1 cellular context compared by ENCODE assay signal in the genomic region with DNA sequence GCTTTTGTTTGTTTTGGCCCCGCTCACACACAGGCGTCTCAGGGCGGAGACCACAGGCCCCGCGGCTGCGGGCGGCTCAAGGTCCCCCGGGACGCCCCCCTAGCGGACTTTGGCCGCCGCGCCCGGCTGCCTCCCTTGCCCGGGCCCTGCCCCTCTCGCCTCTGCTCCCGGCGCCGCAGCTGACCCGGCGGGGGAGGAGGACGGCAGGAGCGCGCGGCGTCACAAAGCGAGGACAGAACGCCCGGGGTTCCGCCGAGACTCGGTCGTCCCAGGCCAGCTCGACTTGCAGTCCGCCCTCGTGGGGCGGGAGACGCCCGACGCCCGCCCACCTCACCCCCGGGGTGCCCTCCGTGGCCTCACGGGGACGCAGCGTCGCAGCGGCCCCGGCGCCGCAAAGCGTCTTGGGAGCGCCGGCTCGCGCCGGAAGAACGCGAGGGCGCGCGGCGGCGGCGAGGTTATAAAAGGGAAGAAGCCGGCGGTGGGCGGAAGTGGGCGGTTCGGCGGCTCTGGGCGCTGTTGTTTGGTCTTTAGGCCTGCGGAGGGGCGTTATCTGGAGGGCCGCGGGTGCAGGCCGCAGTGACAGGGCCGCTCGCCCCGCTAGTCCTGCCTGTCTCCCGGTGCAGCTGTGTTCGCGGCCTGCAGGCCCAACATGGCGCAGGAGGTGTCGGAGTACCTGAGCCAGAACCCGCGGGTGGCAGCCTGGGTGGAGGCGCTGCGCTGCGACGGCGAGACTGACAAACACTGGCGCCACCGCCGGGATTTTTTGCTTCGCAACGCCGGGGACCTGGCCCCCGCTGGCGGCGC.
TF ChIP-seq lines count a peak whose summit lies in the region.

Gene CDKN2AIP (plus strand): TSS at position 488 of the 804 bp plus-strand sequence. CDS start 162 bp downstream, at position 650.

TF ChIP-seq in GM12878, 131 proteins besides CTCF, POLR2A, EP300 and RAD21 (continued from another document and continues in another):
- no peak for TF ChIP-seq E2F8 (IDR thresholded peaks at IDR 0.05; ENCODE audit: low read depth, partially characterized antibody)
- TF ChIP-seq ESRRA (IDR thresholded peaks at IDR 0.05; ENCODE audit: low read length) = 0 out of 2 replicates have a peak, but pooled peaks have one; percentile 46
- TF ChIP-seq SIX5 (IDR thresholded peaks at IDR 0.05; ENCODE audit: low read depth, low read length, severe bottlenecking) = peak; percentile 41
- no peak for TF ChIP-seq USF2 (IDR thresholded peaks at IDR 0.05; ENCODE audit: borderline replicate concordance, low read depth, low read length)
- 0 out of 2 replicates have a peak, but pooled peaks have one; percentile 40 for TF ChIP-seq MEF2A (IDR thresholded peaks at IDR 0.05; ENCODE audit: insufficient read depth, low read depth, low read length)
- TF ChIP-seq, protein P1, sequence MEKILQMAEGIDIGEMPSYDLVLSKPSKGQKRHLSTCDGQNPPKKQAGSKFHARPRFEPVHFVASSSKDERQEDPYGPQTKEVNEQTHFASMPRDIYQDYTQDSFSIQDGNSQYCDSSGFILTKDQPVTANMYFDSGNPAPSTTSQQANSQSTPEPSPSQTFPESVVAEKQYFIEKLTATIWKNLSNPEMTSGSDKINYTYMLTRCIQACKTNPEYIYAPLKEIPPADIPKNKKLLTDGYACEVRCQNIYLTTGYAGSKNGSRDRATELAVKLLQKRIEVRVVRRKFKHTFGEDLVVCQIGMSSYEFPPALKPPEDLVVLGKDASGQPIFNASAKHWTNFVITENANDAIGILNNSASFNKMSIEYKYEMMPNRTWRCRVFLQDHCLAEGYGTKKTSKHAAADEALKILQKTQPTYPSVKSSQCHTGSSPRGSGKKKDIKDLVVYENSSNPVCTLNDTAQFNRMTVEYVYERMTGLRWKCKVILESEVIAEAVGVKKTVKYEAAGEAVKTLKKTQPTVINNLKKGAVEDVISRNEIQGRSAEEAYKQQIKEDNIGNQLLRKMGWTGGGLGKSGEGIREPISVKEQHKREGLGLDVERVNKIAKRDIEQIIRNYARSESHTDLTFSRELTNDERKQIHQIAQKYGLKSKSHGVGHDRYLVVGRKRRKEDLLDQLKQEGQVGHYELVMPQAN (conservative IDR thresholded peaks at IDR 0.05) = peak; percentile 59; the same call in 1 of the 2 replicates
- peak; percentile 71 to 89 for TF ChIP-seq BHLHE40 (IDR thresholded peaks at IDR 0.05; ENCODE audit: borderline replicate concordance in 1 of 2, low read depth in 2 of 2, low read length in 1 of 2)
- no peak for TF ChIP-seq ATF3 (IDR thresholded peaks at IDR 0.05; ENCODE audit: borderline replicate concordance, extremely low read depth, low read depth, low read length)
- TF ChIP-seq, protein P2, sequence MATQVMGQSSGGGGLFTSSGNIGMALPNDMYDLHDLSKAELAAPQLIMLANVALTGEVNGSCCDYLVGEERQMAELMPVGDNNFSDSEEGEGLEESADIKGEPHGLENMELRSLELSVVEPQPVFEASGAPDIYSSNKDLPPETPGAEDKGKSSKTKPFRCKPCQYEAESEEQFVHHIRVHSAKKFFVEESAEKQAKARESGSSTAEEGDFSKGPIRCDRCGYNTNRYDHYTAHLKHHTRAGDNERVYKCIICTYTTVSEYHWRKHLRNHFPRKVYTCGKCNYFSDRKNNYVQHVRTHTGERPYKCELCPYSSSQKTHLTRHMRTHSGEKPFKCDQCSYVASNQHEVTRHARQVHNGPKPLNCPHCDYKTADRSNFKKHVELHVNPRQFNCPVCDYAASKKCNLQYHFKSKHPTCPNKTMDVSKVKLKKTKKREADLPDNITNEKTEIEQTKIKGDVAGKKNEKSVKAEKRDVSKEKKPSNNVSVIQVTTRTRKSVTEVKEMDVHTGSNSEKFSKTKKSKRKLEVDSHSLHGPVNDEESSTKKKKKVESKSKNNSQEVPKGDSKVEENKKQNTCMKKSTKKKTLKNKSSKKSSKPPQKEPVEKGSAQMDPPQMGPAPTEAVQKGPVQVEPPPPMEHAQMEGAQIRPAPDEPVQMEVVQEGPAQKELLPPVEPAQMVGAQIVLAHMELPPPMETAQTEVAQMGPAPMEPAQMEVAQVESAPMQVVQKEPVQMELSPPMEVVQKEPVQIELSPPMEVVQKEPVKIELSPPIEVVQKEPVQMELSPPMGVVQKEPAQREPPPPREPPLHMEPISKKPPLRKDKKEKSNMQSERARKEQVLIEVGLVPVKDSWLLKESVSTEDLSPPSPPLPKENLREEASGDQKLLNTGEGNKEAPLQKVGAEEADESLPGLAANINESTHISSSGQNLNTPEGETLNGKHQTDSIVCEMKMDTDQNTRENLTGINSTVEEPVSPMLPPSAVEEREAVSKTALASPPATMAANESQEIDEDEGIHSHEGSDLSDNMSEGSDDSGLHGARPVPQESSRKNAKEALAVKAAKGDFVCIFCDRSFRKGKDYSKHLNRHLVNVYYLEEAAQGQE (IDR thresholded peaks at IDR 0.05; ENCODE audit: low read depth, low read length) = no peak
- peak; percentile 73 for TF ChIP-seq CBFB (IDR thresholded peaks at IDR 0.05; ENCODE audit: low read depth)
- TF ChIP-seq SREBF1 (IDR thresholded peaks at IDR 0.05; ENCODE audit: low read length) = no peak
- TF ChIP-seq, protein P3, sequence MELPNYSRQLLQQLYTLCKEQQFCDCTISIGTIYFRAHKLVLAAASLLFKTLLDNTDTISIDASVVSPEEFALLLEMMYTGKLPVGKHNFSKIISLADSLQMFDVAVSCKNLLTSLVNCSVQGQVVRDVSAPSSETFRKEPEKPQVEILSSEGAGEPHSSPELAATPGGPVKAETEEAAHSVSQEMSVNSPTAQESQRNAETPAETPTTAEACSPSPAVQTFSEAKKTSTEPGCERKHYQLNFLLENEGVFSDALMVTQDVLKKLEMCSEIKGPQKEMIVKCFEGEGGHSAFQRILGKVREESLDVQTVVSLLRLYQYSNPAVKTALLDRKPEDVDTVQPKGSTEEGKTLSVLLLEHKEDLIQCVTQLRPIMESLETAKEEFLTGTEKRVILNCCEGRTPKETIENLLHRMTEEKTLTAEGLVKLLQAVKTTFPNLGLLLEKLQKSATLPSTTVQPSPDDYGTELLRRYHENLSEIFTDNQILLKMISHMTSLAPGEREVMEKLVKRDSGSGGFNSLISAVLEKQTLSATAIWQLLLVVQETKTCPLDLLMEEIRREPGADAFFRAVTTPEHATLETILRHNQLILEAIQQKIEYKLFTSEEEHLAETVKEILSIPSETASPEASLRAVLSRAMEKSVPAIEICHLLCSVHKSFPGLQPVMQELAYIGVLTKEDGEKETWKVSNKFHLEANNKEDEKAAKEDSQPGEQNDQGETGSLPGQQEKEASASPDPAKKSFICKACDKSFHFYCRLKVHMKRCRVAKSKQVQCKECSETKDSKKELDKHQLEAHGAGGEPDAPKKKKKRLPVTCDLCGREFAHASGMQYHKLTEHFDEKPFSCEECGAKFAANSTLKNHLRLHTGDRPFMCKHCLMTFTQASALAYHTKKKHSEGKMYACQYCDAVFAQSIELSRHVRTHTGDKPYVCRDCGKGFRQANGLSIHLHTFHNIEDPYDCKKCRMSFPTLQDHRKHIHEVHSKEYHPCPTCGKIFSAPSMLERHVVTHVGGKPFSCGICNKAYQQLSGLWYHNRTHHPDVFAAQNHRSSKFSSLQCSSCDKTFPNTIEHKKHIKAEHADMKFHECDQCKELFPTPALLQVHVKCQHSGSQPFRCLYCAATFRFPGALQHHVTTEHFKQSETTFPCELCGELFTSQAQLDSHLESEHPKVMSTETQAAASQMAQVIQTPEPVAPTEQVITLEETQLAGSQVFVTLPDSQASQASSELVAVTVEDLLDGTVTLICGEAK (IDR thresholded peaks at IDR 0.05; ENCODE audit: borderline replicate concordance) = peak; percentile 65; the same call in 1 of the 2 replicates
- no peak for TF ChIP-seq HSF1 (IDR thresholded peaks at IDR 0.05; ENCODE audit: low read depth, low read length)
- TF ChIP-seq DPF2 (IDR thresholded peaks at IDR 0.05) = peak; percentile 96
- TF ChIP-seq HDGF (IDR thresholded peaks at IDR 0.05) = no peak
- no peak for TF ChIP-seq RFX5 (IDR thresholded peaks at IDR 0.05; ENCODE audit: low read depth, low read length)
- peak; percentile 69 for TF ChIP-seq TBL1XR1 (IDR thresholded peaks at IDR 0.05; ENCODE audit: low read depth, low read length)
- TF ChIP-seq ZNF24 (IDR thresholded peaks at IDR 0.05) = peak; percentile 68; the same call in 1 of the 2 replicates
- peak; percentile 13 for TF ChIP-seq MXI1 (IDR thresholded peaks at IDR 0.05; ENCODE audit: low read depth, low read length)
- TF ChIP-seq ZNF592 (IDR thresholded peaks at IDR 0.05) = peak; percentile 80; the same call in 1 of the 2 replicates
- TF ChIP-seq TCF7 (IDR thresholded peaks at IDR 0.05; ENCODE audit: borderline replicate concordance) = no peak
- TF ChIP-seq EZH2 (IDR thresholded peaks at IDR 0.05; ENCODE audit: borderline replicate concordance, control insufficient read depth, low read depth, low read length) = no peak
- no peak for TF ChIP-seq ZNF622 (IDR thresholded peaks at IDR 0.05)
- no peak for TF ChIP-seq SMAD1 (IDR thresholded peaks at IDR 0.05; ENCODE audit: low read depth, partially characterized antibody)
- TF ChIP-seq BCL11A (IDR thresholded peaks at IDR 0.05; ENCODE audit: low read depth, low read length) = no peak
- TF ChIP-seq TCF3 (IDR thresholded peaks at IDR 0.05; ENCODE audit: borderline replicate concordance, insufficient read depth, low read depth, low read length) = no peak; the same call in 1 of the 2 replicates
- TF ChIP-seq BRCA1 (IDR thresholded peaks at IDR 0.05; ENCODE audit: low read depth, low read length) = 0 out of 2 replicates have a peak, but pooled peaks have one; percentile 8
- TF ChIP-seq RCOR1 (conservative IDR thresholded peaks at IDR 0.05; ENCODE audit: low read depth, low read length) = no peak
- TF ChIP-seq SUZ12 (IDR thresholded peaks at IDR 0.05; ENCODE audit: unreplicated experiment) = no peak
- TF ChIP-seq NBN (IDR thresholded peaks at IDR 0.05) = peak; percentile 81
- 0 out of 2 replicates have a peak, but pooled peaks have one; percentile 71 for TF ChIP-seq ZSCAN29 (IDR thresholded peaks at IDR 0.05)
- TF ChIP-seq GABPA (IDR thresholded peaks at IDR 0.05; ENCODE audit: low read depth) = peak; percentile 76
